In genomic region chrX:41858161-41858775, GRCh38 we compare ENCODE assay signal across 17 cellular contexts.
DNase-seq lines count a peak whose midpoint lies in the region; ATAC-seq and TF ChIP-seq lines count a peak whose summit lies in the region.
"Had no signal": no experiment of that assay in that cellular context is flagged by ENCODE, and none has a peak within 500 bp of the region (broad histone marks: within the 10 kb centered on the region; RNA-seq: fewer than 3 reads in every experiment).

No MANE protein-coding gene starts in this region.

- H3K36me3 ChIP-seq in H7 (replicated peaks; ENCODE audit: control insufficient read depth, insufficient read depth, low read length), result no peaks in the 10 kb centered on the region
- H3K36me3 ChIP-seq in endodermal cell (ENCODE audit: control insufficient read depth, insufficient read depth, low read length), result no peaks in the 10 kb centered on the region
- H3K36me3 ChIP-seq: BLaER1 treated with 17β-estradiol and CSF1 and Interleukin-3, amounts not matched to agents 10 nM and 100 nM had no signal

- H3K4me1 Mint-ChIP-seq in endodermal cell, result peaks cover 9% of the 10 kb centered on the region

- 80% methylated on average over 1 to 4 of the region's 4 CpGs for WGBS in endodermal cell (ENCODE audit: insufficient coverage in 1 of 2, insufficient read length in 1 of 2), 2 experiments

- peaks cover 24% of the 10 kb centered on the region for H3K9me3 Mint-ChIP-seq in endodermal cell
- H3K9me3 Mint-ChIP-seq: CD8-positive, alpha-beta memory T cell had no signal

- H3K27me3 ChIP-seq in H7 (ENCODE audit: control insufficient read depth, insufficient read depth, low read length), result no peaks in the 10 kb centered on the region
- H3K27me3 ChIP-seq in endodermal cell (ENCODE audit: control insufficient read depth, insufficient read depth, low read length, poor library complexity, severe bottlenecking), result no peaks in the 10 kb centered on the region

- no peak overlapping the region for H3K27ac Mint-ChIP-seq in endodermal cell
- H3K27ac Mint-ChIP-seq: CD8-positive, alpha-beta memory T cell had no signal

- TF ChIP-seq CTCF in endodermal cell (conservative IDR thresholded peaks at IDR 0.05), result peak; percentile 54

- H3K4me3 Mint-ChIP-seq in endodermal cell, result no peak overlapping the region
- H3K4me3 Mint-ChIP-seq: CD8-positive, alpha-beta memory T cell had no signal

- no peak overlapping the region for H3K9ac ChIP-seq in endodermal cell (ENCODE audit: extremely low read depth, low read length, poor library complexity, severe bottlenecking)
- H3K9ac ChIP-seq: BLaER1 treated with 17β-estradiol and CSF1 and Interleukin-3, amounts not matched to agents 10 nM and 100 nM had no signal

- no peak overlapping the region for H3K4me3 ChIP-seq in H7 (ENCODE audit: insufficient read depth, low read depth, low read length)
- no peak overlapping the region for H3K4me3 ChIP-seq in endodermal cell (ENCODE audit: low read length)
- H3K4me3 ChIP-seq: BLaER1 treated with 17β-estradiol and CSF1 and Interleukin-3, amounts not matched to agents 10 nM and 100 nM; K562 had no signal

- intact Hi-C loops in head of caudate nucleus (cut with DNase I), result no loop called here

- no peaks in the 10 kb centered on the region for H3K27me3 Mint-ChIP-seq in endodermal cell (ENCODE audit: insufficient read depth)

- DNase-seq in H7, result peak; percentile 38
- DNase-seq in endodermal cell, result peak; percentile 80
- peak; percentile 81 for DNase-seq in islet precursor cell
- peak; percentile 0 for DNase-seq in pons (ENCODE audit: low spot score)
- DNase-seq in NCI-H2196 treated with DMSO at 0.1 percent for 48 hours (lab: John Stamatoyannopoulos, UW; ENCODE audit: unreplicated experiment), result no peak
- DNase-seq in head of caudate nucleus, result no peak
- DNase-seq: CD8-positive, alpha-beta memory T cell; DMS79; NCI-H1105; NCI-H2081 treated with DMSO at 0.1 percent for 48 hours; NCI-H510A; NCI-H748 treated with DMSO at 0.1 percent for 48 hours; NK-92 treated with Interleukin-12 subunit alpha and Interleukin-12 subunit beta, amount 100 ng/mL, for 24 hours had no signal

- no peak overlapping the region for H3K27ac ChIP-seq in endodermal cell (ENCODE audit: low read depth, low read length)
- H3K27ac ChIP-seq: BLaER1 treated with 17β-estradiol and CSF1 and Interleukin-3, amounts not matched to agents 10 nM and 100 nM had no signal

- ATAC-seq in HG03139 (IDR thresholded peaks at IDR 0.05; ENCODE audit: unreplicated experiment), result no peak
- ATAC-seq: K562, Right ventricle myocardium inferior had no signal

- H3K4me1 ChIP-seq in endodermal cell (ENCODE audit: control insufficient read depth, insufficient read depth, low read length), result peaks cover 3% of the 10 kb centered on the region
- H3K4me1 ChIP-seq: BLaER1 treated with 17β-estradiol and CSF1 and Interleukin-3, amounts not matched to agents 10 nM and 100 nM had no signal

- H3K36me3 Mint-ChIP-seq in endodermal cell (ENCODE audit: low read depth), result no peaks in the 10 kb centered on the region

- H3K9me3 ChIP-seq in endodermal cell (ENCODE audit: control insufficient read depth, low read length), result no peaks in the 10 kb centered on the region

Comparison
In these comparisons a context has a peak if more than half of its experiments do, and no peak if none do; other contexts are left out.
1. DNase-seq: peak in H7 (single experiment), endodermal cell (single experiment), islet precursor cell (single experiment) and pons (single experiment); none in NCI-H2196 treated with DMSO at 0.1 percent for 48 hours (single experiment) and head of caudate nucleus (0 of 42).